Comparison of ENCODE assay signal across 11 cellular contexts in genomic region chr7:151665363-151665762, GRCh38.
DNase-seq lines count a peak whose midpoint lies in the region; ATAC-seq and TF ChIP-seq lines count a peak whose summit lies in the region.
"Had no signal": no experiment of that assay in that cellular context is flagged by ENCODE, and none has a peak within 500 bp of the region (broad histone marks: within the 10 kb centered on the region; RNA-seq: fewer than 3 reads in every experiment).

No MANE protein-coding gene starts in this region.

- 20 to 25% methylated on average over 6 of the region's 6 CpGs for WGBS in heart right ventricle, 2 donors

- peaks cover 0 to 46% (median 17%) of the 10 kb centered on the region in 9 donors for H3K4me1 ChIP-seq in heart right ventricle
- H3K4me1 ChIP-seq: neural progenitor cell had no signal

- CTCF ChIA-PET in activated naive CD4-positive, alpha-beta T cell treated with anti-CD3 and anti-CD28 coated beads, Interleukin-2, amount 10 ng/mL, durations not matched to agents 7 days and 5 days (lab: Charles Lee) = no interaction called here

- no peak for TF ChIP-seq CTCF in heart right ventricle (IDR thresholded peaks at IDR 0.05)
- TF ChIP-seq CTCF in retinal pigment epithelial cell (conservative IDR thresholded peaks at IDR 0.05; ENCODE audit: low read depth, low read length) = no peak

- peak; percentile 72 to 88 (median 76) for ATAC-seq in heart right ventricle

- H3K36me3 ChIP-seq in heart right ventricle = peaks cover 0 to 10% (median 0%) of the 10 kb centered on the region in 9 donors
- H3K36me3 ChIP-seq: neural progenitor cell had no signal

- no peaks in the 10 kb centered on the region for H3K27me3 ChIP-seq in heart right ventricle
- H3K27me3 ChIP-seq: neural progenitor cell had no signal

- DNase-seq in AG20443 (ENCODE audit: low spot score) = peak; percentile 65
- DNase-seq in astrocyte of the hippocampus (ENCODE audit: low read depth, low spot score) = peak; percentile 69
- DNase-seq in heart right ventricle = peak; percentile 52 to 67
- DNase-seq in retinal pigment epithelial cell (ENCODE audit: low read depth) = peak; percentile 81
- DNase-seq in HPDE6-E6E7 (ENCODE audit: extremely low spot score) = no peak
- no peak for DNase-seq in NCI-H526 (lab: John Stamatoyannopoulos, UW)
- DNase-seq in DMS53 (lab: John Stamatoyannopoulos, UW) = no peak
- no peak for DNase-seq in activated naive CD4-positive, alpha-beta T cell treated with anti-CD3 and anti-CD28 coated beads, Interleukin-2, amount 10 ng/mL, durations not matched to agents 7 days and 5 days
- DNase-seq: T-helper 9 cell had no signal

- no peaks in the 10 kb centered on the region for H3K4me1 Mint-ChIP-seq in activated naive CD4-positive, alpha-beta T cell treated with anti-CD3 and anti-CD28 coated beads, Interleukin-2, amount 10 ng/mL, durations not matched to agents 7 days and 5 days

- no peak overlapping the region for H3K4me3 Mint-ChIP-seq in activated naive CD4-positive, alpha-beta T cell treated with anti-CD3 and anti-CD28 coated beads, Interleukin-2, amount 10 ng/mL, durations not matched to agents 7 days and 5 days
- H3K4me3 Mint-ChIP-seq: CD14-positive monocyte, neural progenitor cell had no signal

- intact Hi-C loops in heart right ventricle (cut with DNase I) = no loop called here

- H3K9me3 ChIP-seq in heart right ventricle = peaks cover 0 to 13% (median 4%) of the 10 kb centered on the region in 11 donors

- no peak overlapping the region for H3K27ac Mint-ChIP-seq in activated naive CD4-positive, alpha-beta T cell treated with anti-CD3 and anti-CD28 coated beads, Interleukin-2, amount 10 ng/mL, durations not matched to agents 7 days and 5 days
- H3K27ac Mint-ChIP-seq: CD14-positive monocyte had no signal

- no peaks in the 10 kb centered on the region for H3K9me3 Mint-ChIP-seq in activated naive CD4-positive, alpha-beta T cell treated with anti-CD3 and anti-CD28 coated beads, Interleukin-2, amount 10 ng/mL, durations not matched to agents 7 days and 5 days

- H3K27ac ChIP-seq in heart right ventricle = peak overlapping the region in 9 of 10 donors; percentile 50 to 83 (median 71)
- H3K27ac ChIP-seq: neural progenitor cell had no signal

- peaks cover 2% of the 10 kb centered on the region for H3K36me3 Mint-ChIP-seq in activated naive CD4-positive, alpha-beta T cell treated with anti-CD3 and anti-CD28 coated beads, Interleukin-2, amount 10 ng/mL, durations not matched to agents 7 days and 5 days

- H3K4me3 ChIP-seq in heart right ventricle (no peak overlapping the region), retinal pigment epithelial cell (ENCODE audit: low read length) (no peak overlapping the region)
- H3K4me3 ChIP-seq: neural progenitor cell had no signal

- no peaks in the 10 kb centered on the region for H3K27me3 Mint-ChIP-seq in activated naive CD4-positive, alpha-beta T cell treated with anti-CD3 and anti-CD28 coated beads, Interleukin-2, amount 10 ng/mL, durations not matched to agents 7 days and 5 days

Comparison
In these comparisons a context has a peak if more than half of its experiments do, and no peak if none do; other contexts are left out.
1. DNase-seq: peak in AG20443 (single experiment), astrocyte of the hippocampus (single experiment), heart right ventricle (2 of 2) and retinal pigment epithelial cell (single experiment); none in HPDE6-E6E7 (single experiment), NCI-H526 (0 of 2), DMS53 (single experiment) and activated naive CD4-positive, alpha-beta T cell treated with anti-CD3 and anti-CD28 coated beads, Interleukin-2, amount 10 ng/mL, durations not matched to agents 7 days and 5 days (single experiment).